Comparison of ENCODE assay signal across 1 cellular context in the genomic region with DNA sequence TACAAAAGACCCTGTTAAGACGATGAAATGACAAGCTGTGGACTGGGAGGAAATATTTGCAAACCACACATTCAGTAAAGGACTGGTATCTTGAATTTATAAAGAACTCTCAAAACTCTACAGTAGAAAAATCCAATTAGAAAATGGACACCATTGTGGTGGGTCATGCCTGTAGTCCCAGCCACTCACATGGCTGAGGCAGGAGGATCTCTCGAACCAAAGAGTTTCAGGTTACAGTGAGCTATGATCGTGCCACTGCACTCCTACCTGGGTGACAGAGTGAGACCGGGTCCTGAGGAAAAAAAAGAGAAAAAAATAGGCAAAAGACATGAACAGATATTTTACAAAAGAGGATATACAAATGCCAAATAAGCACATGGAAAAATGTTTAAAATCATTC.
TF ChIP-seq lines count a peak whose summit lies in the region.

No MANE protein-coding gene starts in this region.

TF ChIP-seq in WTC11, 78 proteins besides CTCF, POLR2A, EP300 and RAD21 (continued from another document):
- TF ChIP-seq, protein P1, sequence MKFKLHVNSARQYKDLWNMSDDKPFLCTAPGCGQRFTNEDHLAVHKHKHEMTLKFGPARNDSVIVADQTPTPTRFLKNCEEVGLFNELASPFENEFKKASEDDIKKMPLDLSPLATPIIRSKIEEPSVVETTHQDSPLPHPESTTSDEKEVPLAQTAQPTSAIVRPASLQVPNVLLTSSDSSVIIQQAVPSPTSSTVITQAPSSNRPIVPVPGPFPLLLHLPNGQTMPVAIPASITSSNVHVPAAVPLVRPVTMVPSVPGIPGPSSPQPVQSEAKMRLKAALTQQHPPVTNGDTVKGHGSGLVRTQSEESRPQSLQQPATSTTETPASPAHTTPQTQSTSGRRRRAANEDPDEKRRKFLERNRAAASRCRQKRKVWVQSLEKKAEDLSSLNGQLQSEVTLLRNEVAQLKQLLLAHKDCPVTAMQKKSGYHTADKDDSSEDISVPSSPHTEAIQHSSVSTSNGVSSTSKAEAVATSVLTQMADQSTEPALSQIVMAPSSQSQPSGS (CRISPR knock-in tag; IDR thresholded peaks at IDR 0.05; ENCODE audit: borderline replicate concordance, low read depth) = no peak
- TF ChIP-seq SP1 (CRISPR knock-in tag; conservative IDR thresholded peaks at IDR 0.05) (no peak), SMAD3 (CRISPR knock-in tag; IDR thresholded peaks at IDR 0.05; ENCODE audit: borderline replicate concordance) (no peak), ETV6 (CRISPR knock-in tag; IDR thresholded peaks at IDR 0.05) (no peak)
- TF ChIP-seq, protein P2, sequence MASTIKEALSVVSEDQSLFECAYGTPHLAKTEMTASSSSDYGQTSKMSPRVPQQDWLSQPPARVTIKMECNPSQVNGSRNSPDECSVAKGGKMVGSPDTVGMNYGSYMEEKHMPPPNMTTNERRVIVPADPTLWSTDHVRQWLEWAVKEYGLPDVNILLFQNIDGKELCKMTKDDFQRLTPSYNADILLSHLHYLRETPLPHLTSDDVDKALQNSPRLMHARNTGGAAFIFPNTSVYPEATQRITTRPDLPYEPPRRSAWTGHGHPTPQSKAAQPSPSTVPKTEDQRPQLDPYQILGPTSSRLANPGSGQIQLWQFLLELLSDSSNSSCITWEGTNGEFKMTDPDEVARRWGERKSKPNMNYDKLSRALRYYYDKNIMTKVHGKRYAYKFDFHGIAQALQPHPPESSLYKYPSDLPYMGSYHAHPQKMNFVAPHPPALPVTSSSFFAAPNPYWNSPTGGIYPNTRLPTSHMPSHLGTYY (CRISPR knock-in tag; IDR thresholded peaks at IDR 0.05) = no peak
